18 cellular contexts compared by ENCODE assay signal in genomic region chr2:183291436-183291835, GRCh38.
A peak's percentile ranks its signal among the peaks of the same experiment; 100 is the strongest.
DNase-seq lines count a peak whose midpoint lies in the region; FAIRE-seq and TF ChIP-seq lines count a peak whose summit lies in the region.
"Had no signal": no experiment of that assay in that cellular context is flagged by ENCODE, and none has a peak within 500 bp of the region (broad histone marks: within the 10 kb centered on the region; RNA-seq: fewer than 3 reads in every experiment).

No MANE protein-coding gene starts in this region.

- peak; percentile 34 for DNase-seq in HCEC 1CT
- DNase-seq in RCC 7860 (ENCODE audit: low spot score) = no peak
- DNase-seq in epithelial cell of esophagus (ENCODE audit: low read depth) = peak; percentile 52
- no peak for DNase-seq in neural progenitor cell (ENCODE audit: low spot score)
- no peak for DNase-seq in NCI-H1930 (lab: John Stamatoyannopoulos, UW)
- DNase-seq in SK-N-DZ (ENCODE audit: low spot score) = no peak
- DNase-seq in KBM-7 = no peak
- DNase-seq: CD8-positive, alpha-beta T cell; DMS79; H9; MV-4-11; NCI-H187; NCI-H345; NCI-H524 treated with DMSO at 0.1 percent for 48 hours had no signal

- H3K36me3 ChIP-seq in neural progenitor cell = no peaks in the 10 kb centered on the region
- H3K36me3 ChIP-seq: BLaER1 treated with 17β-estradiol and CSF1 and Interleukin-3, amounts not matched to agents 10 nM and 100 nM had no signal

- no peaks in the 10 kb centered on the region for H3K79me2 ChIP-seq in neural progenitor cell (ENCODE audit: low read depth)

- no peaks in the 10 kb centered on the region for H4K20me1 ChIP-seq in neural progenitor cell (ENCODE audit: low read depth)
- H4K20me1 ChIP-seq: BLaER1 treated with 17β-estradiol and CSF1 and Interleukin-3, amounts not matched to agents 10 nM and 100 nM had no signal

- H3K27me3 Mint-ChIP-seq in neural progenitor cell (ENCODE audit: insufficient read depth, low read depth) = peaks cover 2% of the 10 kb centered on the region

- H3K4me1 ChIP-seq in neural progenitor cell = peaks cover 26% of the 10 kb centered on the region
- H3K4me1 ChIP-seq: BLaER1 treated with 17β-estradiol and CSF1 and Interleukin-3, amounts not matched to agents 10 nM and 100 nM had no signal

- TF ChIP-seq CTCF in epithelial cell of esophagus (IDR thresholded peaks at IDR 0.05; ENCODE audit: insufficient read depth, low read depth, low read length, missing control alignments) (no peak), neural progenitor cell (IDR thresholded peaks at IDR 0.05) (no peak)

- peaks cover 6% of the 10 kb centered on the region for H3K36me3 Mint-ChIP-seq in neural progenitor cell
- H3K36me3 Mint-ChIP-seq: CD8-positive, alpha-beta T cell had no signal

- no peak overlapping the region for H3K9ac ChIP-seq in neural progenitor cell
- H3K9ac ChIP-seq: BLaER1 treated with 17β-estradiol and CSF1 and Interleukin-3, amounts not matched to agents 10 nM and 100 nM had no signal

- no peak overlapping the region for H3K27ac ChIP-seq in neural progenitor cell
- H3K27ac ChIP-seq: BLaER1 treated with 17β-estradiol and CSF1 and Interleukin-3, amounts not matched to agents 10 nM and 100 nM; SK-N-MC had no signal

- no peak overlapping the region for H2AFZ ChIP-seq in neural progenitor cell (replicated peaks)

- H3K27me3 ChIP-seq in neural progenitor cell = peaks cover 59% of the 10 kb centered on the region
- H3K27me3 ChIP-seq: BLaER1 treated with 17β-estradiol and CSF1 and Interleukin-3, amounts not matched to agents 10 nM and 100 nM had no signal

- FAIRE-seq in RCC 7860 (lab: Jason Lieb, UNC) = peak; percentile 5
- FAIRE-seq: D721Med, K562 had no signal

- H3K9me3 ChIP-seq in neural progenitor cell (ENCODE audit: low read depth) = no peaks in the 10 kb centered on the region

- H3K4me1 Mint-ChIP-seq in neural progenitor cell = peaks cover 29% of the 10 kb centered on the region

- in situ Hi-C loops in KBM-7 (cut with MboI; ENCODE audit: low pct_unique_long_range_greater_than_20kb, low sequenced_read_pairs) = no loop called here

- H3K4me3 ChIP-seq in epithelial cell of esophagus (ENCODE audit: low read length) = no peak overlapping the region
- no peak overlapping the region for H3K4me3 ChIP-seq in neural progenitor cell
- H3K4me3 ChIP-seq: BLaER1 treated with 17β-estradiol and CSF1 and Interleukin-3, amounts not matched to agents 10 nM and 100 nM; K562; SK-N-MC had no signal

- peaks cover 12% of the 10 kb centered on the region for H3K9me3 Mint-ChIP-seq in neural progenitor cell
- H3K9me3 Mint-ChIP-seq: H9 had no signal

- H3K4me2 ChIP-seq in neural progenitor cell = peak overlapping the region; percentile 10
- H3K4me2 ChIP-seq: BLaER1 treated with 17β-estradiol and CSF1 and Interleukin-3, amounts not matched to agents 10 nM and 100 nM had no signal

- H3K4me3 Mint-ChIP-seq in neural progenitor cell = no peak overlapping the region
- H3K4me3 Mint-ChIP-seq: CD8-positive, alpha-beta T cell; H9 had no signal

- H3F3A ChIP-seq in neural progenitor cell (ENCODE audit: low read depth) = peaks cover 7% of the 10 kb centered on the region

- no peak overlapping the region for H3K27ac Mint-ChIP-seq in neural progenitor cell
- H3K27ac Mint-ChIP-seq: CD8-positive, alpha-beta T cell; H9 had no signal

Comparison
In these comparisons a context has a peak if more than half of its experiments do, and no peak if none do; other contexts are left out.
1. DNase-seq: peak in HCEC 1CT (single experiment) and epithelial cell of esophagus (single experiment); none in RCC 7860 (single experiment), neural progenitor cell (single experiment), NCI-H1930 (0 of 2), SK-N-DZ (single experiment) and KBM-7 (single experiment).